ENCODE assay signal across 10 cellular contexts in the genomic region with DNA sequence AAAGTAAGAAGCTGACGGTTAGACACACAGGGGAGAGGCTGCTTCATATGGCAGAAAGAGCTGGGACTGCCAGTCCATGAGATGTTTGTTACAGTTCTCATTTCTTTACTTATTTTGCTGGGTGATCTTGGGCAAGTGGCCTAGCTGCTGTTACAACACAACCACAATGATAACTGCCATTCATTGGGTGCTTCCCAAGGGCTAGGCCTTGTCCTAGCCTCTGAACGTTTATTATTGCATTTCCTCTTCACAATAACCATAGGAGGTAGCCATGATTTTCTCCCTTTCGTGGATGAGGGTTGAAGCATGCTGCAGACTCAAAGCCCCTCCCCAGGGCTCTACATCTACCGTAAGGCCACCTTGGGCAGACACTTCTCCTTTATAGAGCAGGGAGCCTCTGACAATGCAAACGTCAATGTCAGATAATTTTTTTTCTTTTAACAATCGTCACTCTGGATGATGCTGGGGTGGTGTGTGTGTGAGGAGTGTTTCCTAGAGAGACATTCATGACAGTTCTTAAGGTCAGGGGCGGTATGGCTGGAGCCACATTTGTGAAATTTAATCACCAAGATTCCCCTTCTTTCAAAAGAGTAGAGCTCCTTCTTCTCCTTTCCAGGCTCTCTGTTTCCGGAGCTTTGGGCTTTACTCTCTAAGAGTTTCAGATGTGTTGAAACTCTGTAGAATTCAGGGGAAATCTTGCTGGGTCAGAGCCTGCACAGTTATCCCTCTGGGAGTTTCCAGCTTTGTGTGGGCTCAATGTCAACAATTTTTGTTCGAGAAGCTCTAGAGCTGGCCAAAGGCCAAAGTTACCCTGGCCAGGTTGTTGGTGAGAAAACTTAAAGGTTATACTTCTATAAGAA.
DNase-seq lines count a peak whose midpoint lies in the region; ATAC-seq and TF ChIP-seq lines count a peak whose summit lies in the region.
"Had no signal": no experiment of that assay in that cellular context is flagged by ENCODE, and none has a peak within 500 bp of the region (broad histone marks: within the 10 kb centered on the region; RNA-seq: fewer than 3 reads in every experiment).

No MANE protein-coding gene starts in this region.

- ATAC-seq in HG02610 (IDR thresholded peaks at IDR 0.05; ENCODE audit: unreplicated experiment) (peak; percentile 31), HG03196 (IDR thresholded peaks at IDR 0.05; ENCODE audit: unreplicated experiment) (no peak)

- peaks cover 5% of the 10 kb centered on the region for H3K9me3 Mint-ChIP-seq in activated naive CD8-positive, alpha-beta T cell treated with anti-CD3 and anti-CD28 coated beads for 36 hours

- H3K4me1 Mint-ChIP-seq in activated naive CD8-positive, alpha-beta T cell treated with anti-CD3 and anti-CD28 coated beads for 36 hours, result peaks cover 15% of the 10 kb centered on the region

- H3K79me2 ChIP-seq in SU-DHL-6 (ENCODE audit: insufficient read depth, low read length), result no peaks in the 10 kb centered on the region

- TF ChIP-seq CTCF in SU-DHL-6 (IDR thresholded peaks at IDR 0.05; ENCODE audit: insufficient read depth, low read length, poor library complexity, severe bottlenecking), result no peak
- TF ChIP-seq CTCF in GM10266 (IDR thresholded peaks at IDR 0.05; ENCODE audit: control insufficient read depth, insufficient read depth, low read depth, missing control alignments), result no peak

- H3F3A ChIP-seq in SU-DHL-6 (ENCODE audit: insufficient read depth), result no peaks in the 10 kb centered on the region

- H3K36me3 Mint-ChIP-seq in activated naive CD8-positive, alpha-beta T cell treated with anti-CD3 and anti-CD28 coated beads for 36 hours, result no peaks in the 10 kb centered on the region

- peak overlapping the region; percentile 20 for H3K4me2 ChIP-seq in SU-DHL-6 (ENCODE audit: low read depth, low read length, poor library complexity, severe bottlenecking)

- peak overlapping the region; percentile 21 for H2AFZ ChIP-seq in SU-DHL-6 (ENCODE audit: low read depth, low read length, severe bottlenecking)

- H3K4me3 ChIP-seq in SU-DHL-6 (ENCODE audit: insufficient read depth, low read length, poor library complexity, severe bottlenecking) (no peak overlapping the region), muscle layer of duodenum (ENCODE audit: low read depth in 1 of 2, low read length in 2 of 2) (no peak overlapping the region)

- H3K27me3 ChIP-seq in SU-DHL-6 (ENCODE audit: low read length), result no peaks in the 10 kb centered on the region
- no peaks in the 10 kb centered on the region for H3K27me3 ChIP-seq in muscle layer of duodenum (ENCODE audit: low read depth, low read length)
- H3K27me3 ChIP-seq: brain microvascular endothelial cell had no signal

- no peak overlapping the region for H3K9ac ChIP-seq in SU-DHL-6 (ENCODE audit: low read length)

- H4K20me1 ChIP-seq in SU-DHL-6 (ENCODE audit: low read depth, low read length), result no peaks in the 10 kb centered on the region

- no peaks in the 10 kb centered on the region for H3K27me3 Mint-ChIP-seq in activated naive CD8-positive, alpha-beta T cell treated with anti-CD3 and anti-CD28 coated beads for 36 hours

- DNase-seq in CD1c-positive myeloid dendritic cell (ENCODE audit: extremely low spot score), result peak; percentile 96
- DNase-seq in activated naive CD8-positive, alpha-beta T cell treated with anti-CD3 and anti-CD28 coated beads for 36 hours, result no peak
- no peak for DNase-seq in GM10266 (ENCODE audit: extremely low spot score)
- no peak for DNase-seq in 8988T
- DNase-seq: brain microvascular endothelial cell had no signal

- H3K36me3 ChIP-seq in SU-DHL-6 (ENCODE audit: low read length) (no peaks in the 10 kb centered on the region), muscle layer of duodenum (ENCODE audit: control insufficient read depth in 1 of 2, insufficient read depth in 2 of 2, low read length in 2 of 2) (no peaks in the 10 kb centered on the region)
- H3K36me3 ChIP-seq: brain microvascular endothelial cell had no signal

- peak overlapping the region; percentile 43 for H3K27ac ChIP-seq in SU-DHL-6 (ENCODE audit: low read depth, low read length)
- peak overlapping the region; percentile 46 for H3K27ac ChIP-seq in muscle layer of duodenum (ENCODE audit: low read length)
- H3K27ac ChIP-seq: brain microvascular endothelial cell, C4-2B had no signal

- H3K4me3 Mint-ChIP-seq in activated naive CD8-positive, alpha-beta T cell treated with anti-CD3 and anti-CD28 coated beads for 36 hours, result no peak overlapping the region

- no peaks in the 10 kb centered on the region for H3K9me2 ChIP-seq in SU-DHL-6 (replicated peaks; ENCODE audit: insufficient read depth, low read length)

- no peaks in the 10 kb centered on the region for H3K9me3 ChIP-seq in SU-DHL-6 (ENCODE audit: insufficient read depth, low read length)
- no peaks in the 10 kb centered on the region for H3K9me3 ChIP-seq in muscle layer of duodenum (ENCODE audit: control insufficient read depth in 1 of 2, low read length in 2 of 2)

- H3K4me1 ChIP-seq in muscle layer of duodenum (ENCODE audit: control insufficient read depth in 1 of 2, insufficient read depth in 2 of 2, low read length in 2 of 2), result peaks cover 8 to 14% of the 10 kb centered on the region in 2 donors

- H3K27ac Mint-ChIP-seq in activated naive CD8-positive, alpha-beta T cell treated with anti-CD3 and anti-CD28 coated beads for 36 hours, result no peak overlapping the region
